ENCODE assay signal across 8 cellular contexts in genomic region chr17:28712037-28712704, GRCh38. TPM values are rescaled to one million over a fixed set of nuclear protein-coding genes. Genes with fewer than 3 reads are reported as not detected.
DNase-seq lines count a peak whose midpoint lies in the region; ATAC-seq and TF ChIP-seq lines count a peak whose summit lies in the region.

No MANE protein-coding gene starts in this region.

- peak overlapping the region; percentile 95 for H3K4me3 Mint-ChIP-seq in progenitor cell of endocrine pancreas (ENCODE audit: low read depth)

- H3K36me3 ChIP-seq in KOPT-K1 (ENCODE audit: insufficient read depth, low read length) (no peaks in the 10 kb centered on the region), fibroblast of lung (ENCODE audit: control insufficient read depth, insufficient read depth, low read length) (peaks cover 27% of the 10 kb centered on the region)

- POLR2A ChIA-PET in GM10248 (lab: Yijun Ruan, JAX) = interaction anchor here (0.5 to 1.6 kb wide), 3 partner anchors 13 to 580 kb away, joined by 4 to 9 read pairs (median 6); no protein-coding TSS in a partner anchor

- H4K20me1 ChIP-seq in fibroblast of lung (ENCODE audit: control insufficient read depth, extremely low read depth, insufficient read depth, low read length) = no peaks in the 10 kb centered on the region

- TF ChIP-seq CTCF in GM10248 (IDR thresholded peaks at IDR 0.05; ENCODE audit: control extremely low read depth, extremely low read depth, low read depth, missing control alignments) (peak; percentile 12), fibroblast of lung (conservative IDR thresholded peaks at IDR 0.05 in 1 of 2, IDR thresholded peaks at IDR 0.05 in 1 of 2; ENCODE audit: low read depth in 1 of 2, low read length in 2 of 2) (no peak), progenitor cell of endocrine pancreas (IDR thresholded peaks at IDR 0.05; ENCODE audit: unreplicated experiment) (peak; percentile 15)

- H3K4me1 ChIP-seq in fibroblast of lung (ENCODE audit: control insufficient read depth, extremely low read depth, insufficient read depth, low read length) = peaks cover 9% of the 10 kb centered on the region

- peak overlapping the region; percentile 92 for H3K27ac Mint-ChIP-seq in progenitor cell of endocrine pancreas

- CTCF ChIA-PET in GM10248 (lab: Yijun Ruan, JAX) = interaction anchor here (1.0 to 4.0 kb wide), 10 partner anchors 9 to 404 kb away, joined by 3 to 25 read pairs (median 4); partner anchors contain the start of genes RPL23A and TLCD1

- H3K9me3 ChIP-seq in KOPT-K1 (ENCODE audit: insufficient read depth, low read length, poor library complexity, severe bottlenecking) (no peaks in the 10 kb centered on the region), fibroblast of lung (ENCODE audit: control insufficient read depth, insufficient read depth, low read depth, low read length) (no peaks in the 10 kb centered on the region)

- no peaks in the 10 kb centered on the region for H3K27me3 Mint-ChIP-seq in progenitor cell of endocrine pancreas

- H3K27me3 ChIP-seq in fibroblast of lung (ENCODE audit: control insufficient read depth, insufficient read depth, low read length) = no peaks in the 10 kb centered on the region

- peak overlapping the region; percentile 11 for H3K9ac ChIP-seq in fibroblast of lung (ENCODE audit: insufficient read depth, low read length)

- peaks cover 19% of the 10 kb centered on the region for H3K4me1 Mint-ChIP-seq in progenitor cell of endocrine pancreas (ENCODE audit: low read depth)

- no peak overlapping the region for H2AFZ ChIP-seq in fibroblast of lung (ENCODE audit: low read length)

- H3K4me3 ChIP-seq in fibroblast of lung (replicated peaks in 1 of 4; ENCODE audit: control extremely low read depth in 1 of 4, insufficient read depth in 1 of 4, low read depth in 3 of 4, low read length in 4 of 4) = peak overlapping the region in 1 of 4 experiments; percentile 62

- ATAC-seq in GM18870 (IDR thresholded peaks at IDR 0.05; ENCODE audit: unreplicated experiment) (no peak), GM19324 (IDR thresholded peaks at IDR 0.05; ENCODE audit: low FRiP score, unreplicated experiment) (no peak)

- H3K36me3 Mint-ChIP-seq in progenitor cell of endocrine pancreas (ENCODE audit: insufficient read depth) = peaks cover 19% of the 10 kb centered on the region

- peaks cover 22% of the 10 kb centered on the region for H3K79me2 ChIP-seq in fibroblast of lung (ENCODE audit: control insufficient read depth, insufficient read depth, low read length)

- no peaks in the 10 kb centered on the region for H3K9me3 Mint-ChIP-seq in progenitor cell of endocrine pancreas (ENCODE audit: low read depth)

- peak overlapping the region; percentile 64 for H3K4me2 ChIP-seq in fibroblast of lung (ENCODE audit: extremely low read depth, insufficient read depth, low read length)

- H3K27ac ChIP-seq in KOPT-K1 (ENCODE audit: low read depth, low read length, poor library complexity, severe bottlenecking) = peak overlapping the region; percentile 87
- H3K27ac ChIP-seq in fibroblast of lung (ENCODE audit: insufficient read depth, low read length) = peak overlapping the region; percentile 90

- DNase-seq in GM10248 (ENCODE audit: extremely low spot score) = peak; percentile 83
- DNase-seq in activated CD8-positive, alpha-beta memory T cell treated with anti-CD3 and anti-CD28 coated beads for 24 hours = peak; percentile 84
- DNase-seq in fibroblast of lung (ENCODE audit: low read depth in 2 of 2) = no peak
- no peak for DNase-seq in progenitor cell of endocrine pancreas (ENCODE audit: low spot score, unreplicated experiment)
- no peak for DNase-seq in NCI-H2196 (lab: John Stamatoyannopoulos, UW; ENCODE audit: unreplicated experiment)

RNA-seq across cellular contexts. Expression of gene PROCA1, which starts 0.5 kb away (rescaled TPM):
- total RNA-seq in fibroblast of lung (2.3 and 2.6 TPM in 2 replicates), progenitor cell of endocrine pancreas (15.2 and 16.3 TPM in 2 replicates)
- polyA plus RNA-seq in fibroblast of lung = 0.85 and 0.93 TPM in 2 replicates
- polyA plus RNA-seq in fibroblast of lung (2012) = 0.80 and 1.0 TPM in 2 replicates
- polyA minus RNA-seq in fibroblast of lung (ENCODE audit: low replicate concordance) = 0.55 TPM in 1 of 2 replicates, not detected in the other

RNA-seq across cellular contexts. Expression of gene RAB34, which starts 5.5 kb away (rescaled TPM):
- total RNA-seq in fibroblast of lung (159 and 174 TPM in 2 replicates), progenitor cell of endocrine pancreas (147 and 150 TPM in 2 replicates)
- 287 and 338 TPM in 2 replicates for polyA plus RNA-seq in fibroblast of lung
- polyA plus RNA-seq in fibroblast of lung (2012) = 210 and 269 TPM in 2 replicates
- 474 and 535 TPM in 2 replicates for polyA minus RNA-seq in fibroblast of lung (ENCODE audit: low replicate concordance)

RNA-seq across cellular contexts. Expression of gene RPL23A, which starts 7.6 kb away (rescaled TPM):
- 519 and 881 TPM in 2 replicates for total RNA-seq in fibroblast of lung
- 1,041 and 1,196 TPM in 2 replicates for polyA plus RNA-seq in fibroblast of lung
- polyA plus RNA-seq in fibroblast of lung (2012) = 1,359 and 1,543 TPM in 2 replicates
- polyA minus RNA-seq in fibroblast of lung (ENCODE audit: low replicate concordance) = 77.8 and 117 TPM in 2 replicates
- total RNA-seq in progenitor cell of endocrine pancreas = 1,486 and 1,562 TPM in 2 replicates

RNA-seq across cellular contexts. Expression of gene TLCD1, which starts 13.9 kb away (rescaled TPM):
- 4.1 and 6.6 TPM in 2 replicates for total RNA-seq in fibroblast of lung
- polyA plus RNA-seq in fibroblast of lung = 10.8 and 11.5 TPM in 2 replicates
- polyA plus RNA-seq in fibroblast of lung (2012) = 9.7 and 11.9 TPM in 2 replicates
- polyA minus RNA-seq in fibroblast of lung (ENCODE audit: low replicate concordance) = 19.7 and 27.4 TPM in 2 replicates
- total RNA-seq in progenitor cell of endocrine pancreas = 14.0 and 15.5 TPM in 2 replicates

RNA-seq across cellular contexts. Expression of gene NEK8, which starts 16.4 kb away (rescaled TPM):
- 2.8 TPM in 2 replicates for total RNA-seq in fibroblast of lung
- polyA plus RNA-seq in fibroblast of lung = 3.0 and 3.8 TPM in 2 replicates
- 2.0 and 2.2 TPM in 2 replicates for polyA plus RNA-seq in fibroblast of lung (2012)
- polyA minus RNA-seq in fibroblast of lung (ENCODE audit: low replicate concordance) = 3.4 and 8.3 TPM in 2 replicates
- total RNA-seq in progenitor cell of endocrine pancreas = 15.4 and 16.8 TPM in 2 replicates

Comparison
In these comparisons a context has a peak if more than half of its experiments do, and no peak if none do; other contexts are left out.
1. DNase-seq: peak in GM10248 (single experiment) and activated CD8-positive, alpha-beta memory T cell treated with anti-CD3 and anti-CD28 coated beads for 24 hours (single experiment); none in fibroblast of lung (0 of 2), progenitor cell of endocrine pancreas (single experiment) and NCI-H2196 (single experiment).
2. CTCF ChIP-seq: peak in GM10248 (single experiment) and progenitor cell of endocrine pancreas (single experiment); none in fibroblast of lung (0 of 2).